ENCODE assay signal across 15 cellular contexts in genomic region chr1:25546193-25546592, GRCh38. TPM values are rescaled to one million over a fixed set of nuclear protein-coding genes. Genes with fewer than 3 reads are reported as not detected.
DNase-seq lines count a peak whose midpoint lies in the region; ATAC-seq, FAIRE-seq and TF ChIP-seq lines count a peak whose summit lies in the region.
"Had no signal": no experiment of that assay in that cellular context is flagged by ENCODE, and none has a peak within 500 bp of the region (broad histone marks: within the 10 kb centered on the region; RNA-seq: fewer than 3 reads in every experiment).

No MANE protein-coding gene starts in this region.

- POLR2A ChIA-PET in activated CD8-positive, alpha-beta T cell treated with anti-CD3 and anti-CD28 coated beads for 36 hours (lab: Charles Lee), result interaction anchor here (6.1 kb wide), 1 partner anchor 19 kb away, joined by 43 read pairs; no protein-coding TSS in a partner anchor
- POLR2A ChIA-PET in activated CD8-positive, alpha-beta T cell treated with anti-CD3 and anti-CD28 coated beads, Interleukin-2, amount 10 ng/mL, durations not matched to agents 7 days and 5 days (lab: Charles Lee), result interaction anchor here (0.6 kb wide), 1 partner anchor 265 kb away, joined by 3 read pairs; no protein-coding TSS in a partner anchor
- POLR2A ChIA-PET in K562 (lab: Yijun Ruan, JAX), result interaction anchor here (0.7 to 1.2 kb wide), 4 partner anchors 9 to 114 kb away, joined by 3 to 8 read pairs (median 3); no protein-coding TSS in a partner anchor

- no peaks in the 10 kb centered on the region for H3K9me3 ChIP-seq in K562 (replicated peaks; ENCODE audit: control insufficient read depth, insufficient read depth, low read depth, low read length)
- no peaks in the 10 kb centered on the region for H3K9me3 ChIP-seq in gastrocnemius medialis
- H3K9me3 ChIP-seq: BLaER1 treated with 17β-estradiol and CSF1 and Interleukin-3, amounts not matched to agents 10 nM and 100 nM had no signal

- no peak for TF ChIP-seq CTCF in activated CD8-positive, alpha-beta T cell treated with anti-CD3 and anti-CD28 coated beads for 36 hours (IDR thresholded peaks at IDR 0.05)
- TF ChIP-seq CTCF in KMS-11 (conservative IDR thresholded peaks at IDR 0.05; ENCODE audit: low read depth, low read length) (no peak), K562 (IDR thresholded peaks at IDR 0.05 in 2 of 3, conservative IDR thresholded peaks at IDR 0.05 in 1 of 3; ENCODE audit: insufficient read depth in 2 of 3, low read depth in 1 of 3, low read length in 3 of 3) (no peak), gastrocnemius medialis (IDR thresholded peaks at IDR 0.05 in 4 of 5, conservative IDR thresholded peaks at IDR 0.05 in 1 of 5) (no peak)

- peak overlapping the region; percentile 16 for H3K27ac Mint-ChIP-seq in activated CD8-positive, alpha-beta T cell treated with anti-CD3 and anti-CD28 coated beads for 36 hours
- no peak overlapping the region for H3K27ac Mint-ChIP-seq in activated CD8-positive, alpha-beta T cell treated with anti-CD3 and anti-CD28 coated beads, Interleukin-2, amount 10 ng/mL, durations not matched to agents 7 days and 5 days

- no peak for DNase-seq in activated CD8-positive, alpha-beta T cell treated with anti-CD3 and anti-CD28 coated beads for 36 hours
- DNase-seq in activated CD8-positive, alpha-beta T cell treated with anti-CD3 and anti-CD28 coated beads, Interleukin-2, amount 10 ng/mL, durations not matched to agents 7 days and 5 days, result no peak
- DNase-seq in K562 (ENCODE audit: extremely low read depth in 1 of 4, low spot score in 3 of 4) (no peak), gastrocnemius medialis (no peak), NCI-H82 (lab: John Stamatoyannopoulos, UW) (no peak), DMS79 treated with DMSO at 0.1 percent for 48 hours (lab: John Stamatoyannopoulos, UW) (no peak)
- DNase-seq: GF-D8, MV-4-11, NCI-H1417 treated with DMSO at 0.1 percent for 48 hours, NCI-H2029 treated with DMSO at 0.1 percent for 48 hours, NCI-H510A had no signal

- H3K4me1 Mint-ChIP-seq in activated CD8-positive, alpha-beta T cell treated with anti-CD3 and anti-CD28 coated beads for 36 hours (ENCODE audit: low read depth), result peaks cover 63% of the 10 kb centered on the region
- H3K4me1 Mint-ChIP-seq in activated CD8-positive, alpha-beta T cell treated with anti-CD3 and anti-CD28 coated beads, Interleukin-2, amount 10 ng/mL, durations not matched to agents 7 days and 5 days (ENCODE audit: low read depth), result peaks cover 65% of the 10 kb centered on the region

- no peak for ATAC-seq in activated CD8-positive, alpha-beta T cell treated with anti-CD3 and anti-CD28 coated beads for 36 hours
- no peak for ATAC-seq in activated CD8-positive, alpha-beta T cell treated with anti-CD3 and anti-CD28 coated beads, Interleukin-2, amount 10 ng/mL, durations not matched to agents 7 days and 5 days
- ATAC-seq in K562 (no peak), gastrocnemius medialis (no peak), GM21576 (IDR thresholded peaks at IDR 0.05; ENCODE audit: unreplicated experiment) (no peak)

- H3K79me2 ChIP-seq in KMS-11 (ENCODE audit: insufficient read depth, low read depth) (peaks cover 61% of the 10 kb centered on the region), K562 (ENCODE audit: control insufficient read depth, insufficient read depth, low read length) (peaks cover 52% of the 10 kb centered on the region)

- FAIRE-seq in K562 (lab: Jason Lieb, UNC), result no peak

- in situ Hi-C loops in K562 (cut with MboI), result no loop called here
- in situ Hi-C loops in gastrocnemius medialis (cut with MboI; ENCODE audit: low sequenced_read_pairs in 4 of 4), result no loop called here

- WGBS in K562 (ENCODE audit: insufficient coverage, low coverage, missing lambda C conversion rate), result 31% methylated on average over 1 of the region's 1 CpG

- no peaks in the 10 kb centered on the region for H3K27me3 Mint-ChIP-seq in activated CD8-positive, alpha-beta T cell treated with anti-CD3 and anti-CD28 coated beads for 36 hours
- H3K27me3 Mint-ChIP-seq in activated CD8-positive, alpha-beta T cell treated with anti-CD3 and anti-CD28 coated beads, Interleukin-2, amount 10 ng/mL, durations not matched to agents 7 days and 5 days (ENCODE audit: low read depth), result no peaks in the 10 kb centered on the region

- H3K4me3 ChIP-seq in KMS-11 (IDR thresholded peaks at IDR 0.05; ENCODE audit: insufficient read depth, low read depth, low read length), result no peak overlapping the region
- H3K4me3 ChIP-seq in K562, result no peak overlapping the region
- no peak overlapping the region for H3K4me3 ChIP-seq in gastrocnemius medialis
- H3K4me3 ChIP-seq: BLaER1 treated with 17β-estradiol and CSF1 and Interleukin-3, amounts not matched to agents 10 nM and 100 nM had no signal

- H3K36me3 ChIP-seq in KMS-11 (ENCODE audit: insufficient read depth) (no peaks in the 10 kb centered on the region), K562 (ENCODE audit: control insufficient read depth, insufficient read depth, low read length) (no peaks in the 10 kb centered on the region), gastrocnemius medialis (no peaks in the 10 kb centered on the region)
- H3K36me3 ChIP-seq: BLaER1 treated with 17β-estradiol and CSF1 and Interleukin-3, amounts not matched to agents 10 nM and 100 nM had no signal

- no peak overlapping the region for H3K4me3 Mint-ChIP-seq in activated CD8-positive, alpha-beta T cell treated with anti-CD3 and anti-CD28 coated beads for 36 hours
- H3K4me3 Mint-ChIP-seq in activated CD8-positive, alpha-beta T cell treated with anti-CD3 and anti-CD28 coated beads, Interleukin-2, amount 10 ng/mL, durations not matched to agents 7 days and 5 days, result no peak overlapping the region

- BruUV-seq in K562 (replicated peaks; lab: Mats Ljungman, UMichigan), result no TSS peak

- CTCF ChIA-PET in activated CD8-positive, alpha-beta T cell treated with anti-CD3 and anti-CD28 coated beads for 36 hours (lab: Charles Lee), result interaction anchor here (1.0 to 2.0 kb wide), 5 partner anchors 20 to 73 kb away, joined by 3 to 8 read pairs (median 4); no protein-coding TSS in a partner anchor
- CTCF ChIA-PET in activated CD8-positive, alpha-beta T cell treated with anti-CD3 and anti-CD28 coated beads, Interleukin-2, amount 10 ng/mL, durations not matched to agents 7 days and 5 days (lab: Charles Lee), result interaction anchor here (0.8 to 1.1 kb wide), 2 partner anchors 20 to 42 kb away, joined by 3 read pairs; no protein-coding TSS in a partner anchor
- CTCF ChIA-PET in K562 (lab: Yijun Ruan, JAX; ENCODE audit: low intra/inter-chr PET ratio), result no interaction called here

- intact Hi-C loops in activated CD8-positive, alpha-beta T cell treated with anti-CD3 and anti-CD28 coated beads for 36 hours (cut with micrococcal nuclease), result loop anchor here (10.0 kb wide), 1 partner anchor 159 kb away; no protein-coding TSS in a partner anchor
- intact Hi-C loops in K562 (cut with micrococcal nuclease) (loop anchor here (10.0 kb wide), 1 partner anchor 149 kb away; no protein-coding TSS in a partner anchor), gastrocnemius medialis (cut with DNase I; ENCODE audit: low total_unique reads) (loop anchor here (5.0 kb wide), 1 partner anchor 151 kb away; no protein-coding TSS in a partner anchor)

- no peak overlapping the region for H3K9ac ChIP-seq in KMS-11
- H3K9ac ChIP-seq in K562 (ENCODE audit: insufficient read depth in 1 of 2, low read depth in 2 of 2, low read length in 2 of 2), result peak overlapping the region in 1 of 2 experiments; percentile 46; a peak in 2 of 4 replicates

- no peak for TF ChIP-seq RAD21 in K562 (CRISPR knock-in tag; conservative IDR thresholded peaks at IDR 0.05 in 1 of 2, IDR thresholded peaks at IDR 0.05 in 1 of 2)

- H4K20me1 ChIP-seq in KMS-11 (ENCODE audit: insufficient read depth), result no peaks in the 10 kb centered on the region
- H4K20me1 ChIP-seq in K562 (replicated peaks; ENCODE audit: control insufficient read depth, insufficient read depth, low read length), result no peaks in the 10 kb centered on the region; the same call in 1 of the 2 replicates

- peaks cover 6% of the 10 kb centered on the region for H3K9me1 ChIP-seq in K562 (ENCODE audit: control insufficient read depth, insufficient read depth, low read length)

- peak overlapping the region; percentile 88; the same call in 1 of the 2 replicates for H3K4me2 ChIP-seq in KMS-11
- H3K4me2 ChIP-seq in K562 (ENCODE audit: insufficient read depth, low read length), result no peak overlapping the region

- no peak overlapping the region; the same call in 1 of the 2 replicates for H3K27ac ChIP-seq in KMS-11
- no peak overlapping the region for H3K27ac ChIP-seq in K562 (ENCODE audit: extremely low read depth, low read depth, low read length)
- peak overlapping the region; percentile 22 to 82 (median 38) for H3K27ac ChIP-seq in gastrocnemius medialis
- H3K27ac ChIP-seq: 22Rv1; BLaER1 treated with 17β-estradiol and CSF1 and Interleukin-3, amounts not matched to agents 10 nM and 100 nM had no signal

- TF ChIP-seq POLR2A in K562 (conservative IDR thresholded peaks at IDR 0.05), result no peak
- TF ChIP-seq POLR2A in gastrocnemius medialis (IDR thresholded peaks at IDR 0.05), result no peak

- TF ChIP-seq EP300 in K562 (IDR thresholded peaks at IDR 0.05; ENCODE audit: low read length), result no peak

- peaks cover 69% of the 10 kb centered on the region for H3K4me1 ChIP-seq in KMS-11 (ENCODE audit: low read depth, poor library complexity, severe bottlenecking)
- peaks cover 51 to 60% of the 10 kb centered on the region in 2 experiments for H3K4me1 ChIP-seq in K562 (replicated peaks in 1 of 2; ENCODE audit: control insufficient read depth in 2 of 2, insufficient read depth in 2 of 2, low read length in 2 of 2)
- H3K4me1 ChIP-seq in gastrocnemius medialis, result peaks cover 50 to 55% of the 10 kb centered on the region in 2 donors

- no peak overlapping the region for H2AFZ ChIP-seq in KMS-11 (ENCODE audit: low read depth)
- H2AFZ ChIP-seq in K562 (ENCODE audit: low read depth, low read length), result no peak overlapping the region

- H3K27me3 ChIP-seq in KMS-11 (ENCODE audit: insufficient read depth, low read depth), result no peaks in the 10 kb centered on the region
- H3K27me3 ChIP-seq in K562 (ENCODE audit: control insufficient read depth in 2 of 2, insufficient read depth in 2 of 2, low read length in 2 of 2), result no peaks in the 10 kb centered on the region
- no peaks in the 10 kb centered on the region for H3K27me3 ChIP-seq in gastrocnemius medialis

- H3K36me3 Mint-ChIP-seq in activated CD8-positive, alpha-beta T cell treated with anti-CD3 and anti-CD28 coated beads for 36 hours (ENCODE audit: low read depth), result peaks cover 6% of the 10 kb centered on the region
- H3K36me3 Mint-ChIP-seq in activated CD8-positive, alpha-beta T cell treated with anti-CD3 and anti-CD28 coated beads, Interleukin-2, amount 10 ng/mL, durations not matched to agents 7 days and 5 days (ENCODE audit: low read depth), result peaks cover 14% of the 10 kb centered on the region

- no peaks in the 10 kb centered on the region for H3K9me3 Mint-ChIP-seq in activated CD8-positive, alpha-beta T cell treated with anti-CD3 and anti-CD28 coated beads for 36 hours
- H3K9me3 Mint-ChIP-seq in activated CD8-positive, alpha-beta T cell treated with anti-CD3 and anti-CD28 coated beads, Interleukin-2, amount 10 ng/mL, durations not matched to agents 7 days and 5 days (ENCODE audit: insufficient read depth), result no peaks in the 10 kb centered on the region

RNA-seq across cellular contexts. Expression of gene LDLRAP1, which starts 2.8 kb away (rescaled TPM):
- 10 to 100 TPM; 13.4 to 14.5 TPM for total RNA-seq in activated CD8-positive, alpha-beta T cell treated with anti-CD3 and anti-CD28 coated beads for 36 hours
- total RNA-seq in activated CD8-positive, alpha-beta T cell treated with anti-CD3 and anti-CD28 coated beads, Interleukin-2, amount 10 ng/mL, durations not matched to agents 7 days and 5 days, result 10 to 100 TPM; 30.7 to 31.3 TPM
- 30.0 and 73.0 TPM in 2 replicates for total RNA-seq in K562 (2011; cell fraction: chromatin; rRNA removed; ENCODE audit: low replicate concordance)
- total RNA-seq in K562 (2011; cell fraction: nucleolus; rRNA removed), result 38.5 and 41.1 TPM in 2 replicates
- total RNA-seq in K562 (2011; cell fraction: nucleoplasm; rRNA removed), result 33.9 and 37.2 TPM in 2 replicates
- total RNA-seq in K562 (2014; rRNA removed), result 14.2 and 19.0 TPM in 2 replicates
- 10.9 and 13.0 TPM in 2 replicates for total RNA-seq in K562 (2014; rRNA removed; fragmentation: Illumina TruSeq; extraction: Trizol)
- total RNA-seq in K562 (2015; rRNA removed; fragmentation: Illumina TruSeq; extraction: Trizol), result 16.3 and 17.7 TPM in 2 replicates
- 28.8 and 29.2 TPM in 2 replicates for total RNA-seq in K562 (2021)
- polyA plus RNA-seq in K562 (2011; rRNA removed), result 16.2 and 25.0 TPM in 2 replicates
- polyA plus RNA-seq in K562 (2011; cell fraction: cytosol; rRNA removed), result 22.4 and 23.7 TPM in 2 replicates
- polyA plus RNA-seq in K562 (2011; cell fraction: nucleus; rRNA removed), result 69.9 and 75.9 TPM in 2 replicates
- 24.3 and 30.1 TPM in 2 replicates for polyA plus RNA-seq in K562 (2012)
- polyA plus RNA-seq in K562 (2014; fragmentation: Illumina TruSeq; extraction: Trizol), result 26.8 and 29.6 TPM in 2 replicates
- polyA plus RNA-seq in K562 (2014; fragmentation: Nextera tagmentation; extraction: Ambion mirVana), result 1 to 10 TPM in 1 of 2 experiments, under 1 TPM in 1; 0.56 to 1.4 TPM
- polyA plus RNA-seq in K562 (2014; rRNA removed), result 22.2 and 25.7 TPM in 2 replicates
- polyA minus RNA-seq in K562 (2011; rRNA and poly(A)+ RNA removed), result 11.8 and 12.8 TPM in 2 replicates
- 11.8 and 16.7 TPM in 2 replicates for polyA minus RNA-seq in K562 (2011; cell fraction: cytosol; rRNA and poly(A)+ RNA removed)
- 6.9 and 14.2 TPM in 2 replicates for polyA minus RNA-seq in K562 (2011; cell fraction: nucleus; rRNA and poly(A)+ RNA removed)
- 10 to 100 TPM in 3 of 4 donors, 1 to 10 TPM in 1; 10.0 to 17.9 (median 14.2) TPM for total RNA-seq in gastrocnemius medialis

Comparison
In these comparisons a context has a peak if more than half of its experiments do, and no peak if none do; other contexts are left out.
1. H3K27ac ChIP-seq: peak in gastrocnemius medialis (4 of 4); none in KMS-11 (single experiment) and K562 (single experiment).